ENCODE assay signal across 13 cellular contexts in the genomic region with DNA sequence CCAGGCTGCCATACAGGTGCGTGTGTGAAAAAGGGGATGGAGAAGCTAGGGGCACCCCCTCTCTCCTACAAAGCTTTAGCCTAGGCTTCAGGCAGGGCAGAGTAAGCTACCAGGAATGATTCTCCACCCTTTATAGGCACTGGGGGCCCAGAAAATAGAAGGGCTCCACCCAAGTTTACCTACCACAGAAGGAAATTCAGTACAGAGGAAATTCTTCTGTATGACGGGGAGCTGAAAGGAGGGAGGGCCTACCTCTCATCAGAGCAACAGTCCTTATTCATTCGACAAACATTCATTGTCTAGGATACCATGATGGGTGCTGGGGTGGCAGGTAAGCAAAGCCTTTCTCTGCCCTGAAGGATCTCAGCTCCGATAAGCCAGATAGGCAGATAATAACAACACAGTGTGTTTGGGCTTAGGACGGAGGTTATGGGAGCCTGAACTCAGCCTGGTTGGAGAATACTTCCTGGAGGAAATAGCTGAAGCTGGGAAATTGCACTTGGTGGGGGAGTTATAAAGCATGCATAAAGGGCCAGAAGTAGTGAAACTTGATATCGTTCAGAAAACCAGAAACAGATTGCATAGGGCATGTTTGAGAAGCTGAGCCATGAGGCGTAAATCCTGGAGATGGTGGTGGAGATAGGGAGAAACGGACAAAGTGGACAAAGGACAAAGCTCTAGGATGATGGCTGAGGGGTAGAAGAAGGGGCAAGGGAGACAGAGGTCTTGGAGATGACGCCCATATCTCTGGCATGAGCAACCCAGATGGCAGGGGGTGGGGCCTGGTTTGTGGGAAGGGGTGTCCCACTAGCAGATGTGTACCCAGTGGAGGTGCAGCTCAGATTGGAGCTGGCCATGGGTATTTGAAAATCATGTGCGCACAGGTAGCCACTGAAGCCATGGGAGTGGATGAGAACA. TPM values are rescaled to one million over a fixed set of nuclear protein-coding genes. Genes with fewer than 3 reads are reported as not detected.
DNase-seq lines count a peak whose midpoint lies in the region; ATAC-seq and TF ChIP-seq lines count a peak whose summit lies in the region.
"Had no signal": no experiment of that assay in that cellular context is flagged by ENCODE, and none has a peak within 500 bp of the region (broad histone marks: within the 10 kb centered on the region; RNA-seq: fewer than 3 reads in every experiment).

No MANE protein-coding gene starts in this region.

- H3K9me2 ChIP-seq in MM.1S (replicated peaks; ENCODE audit: insufficient read depth, low read length), result no peaks in the 10 kb centered on the region

- TF ChIP-seq CTCF in foreskin fibroblast (IDR thresholded peaks at IDR 0.05; ENCODE audit: low read depth, low read length) (no peak), spleen (IDR thresholded peaks at IDR 0.05 in 8 of 11, conservative IDR thresholded peaks at IDR 0.05 in 3 of 11) (no peak), MM.1S (IDR thresholded peaks at IDR 0.05; ENCODE audit: low read length) (no peak)

- no peak for TF ChIP-seq POLR2A in spleen (IDR thresholded peaks at IDR 0.05)

- 0 out of 2 replicates have a peak overlapping the region, but pooled peaks have one; percentile 19 for H3K27ac ChIP-seq in SK-N-MC
- H3K27ac ChIP-seq in spleen, result peak overlapping the region in 6 of 8 donors; percentile 4 to 77 (median 53)
- no peak overlapping the region for H3K27ac ChIP-seq in MM.1S (ENCODE audit: low read length)
- H3K27ac ChIP-seq: HL-60 had no signal

- DNase-seq in NCI-H2107 treated with DMSO at 0.1 percent for 48 hours (lab: John Stamatoyannopoulos, UW; ENCODE audit: unreplicated experiment) (peak; percentile 25), NCI-H2107 (lab: John Stamatoyannopoulos, UW) (no peak), SK-N-MC (ENCODE audit: low read depth, low spot score) (no peak), foreskin fibroblast (peak; percentile 74 to 87), spleen (no peak), MM.1S (no peak), KG1 (lab: John Stamatoyannopoulos, UW) (no peak)
- DNase-seq: activated naive CD4-positive, alpha-beta T cell treated with Interleukin-2 at 50 U/mL for 16 hours; occipital lobe had no signal

- H3K9me3 ChIP-seq in SK-N-MC (ENCODE audit: low read depth, low read length) (no peaks in the 10 kb centered on the region), spleen (no peaks in the 10 kb centered on the region), MM.1S (replicated peaks; ENCODE audit: insufficient read depth, low read length) (no peaks in the 10 kb centered on the region)
- H3K9me3 ChIP-seq: A549, gastroesophageal sphincter had no signal

- H3K9ac ChIP-seq in SK-N-MC (ENCODE audit: insufficient read length), result no peak overlapping the region
- no peak overlapping the region for H3K9ac ChIP-seq in MM.1S (ENCODE audit: low read length)

- H3K36me3 ChIP-seq in SK-N-MC (ENCODE audit: insufficient read depth, low read length) (no peaks in the 10 kb centered on the region), spleen (no peaks in the 10 kb centered on the region), MM.1S (replicated peaks; ENCODE audit: insufficient read depth, low read length) (no peaks in the 10 kb centered on the region)
- H3K36me3 ChIP-seq: gastroesophageal sphincter had no signal

- no peak overlapping the region for H3K4me2 ChIP-seq in MM.1S (ENCODE audit: low read depth, low read length)

- intact Hi-C loops in spleen (cut with DNase I; ENCODE audit: low total_unique reads), result no loop called here

- no peaks in the 10 kb centered on the region for H4K20me1 ChIP-seq in MM.1S (ENCODE audit: insufficient read depth, low read length)

- H3K4me3 ChIP-seq in SK-N-MC (no peak overlapping the region), foreskin fibroblast (ENCODE audit: low read depth in 1 of 2, low read length in 2 of 2) (no peak overlapping the region), spleen (no peak overlapping the region), MM.1S (ENCODE audit: low read length) (no peak overlapping the region)
- H3K4me3 ChIP-seq: A549, gastroesophageal sphincter had no signal

- H3F3A ChIP-seq in MM.1S (ENCODE audit: insufficient read depth, low read length), result no peaks in the 10 kb centered on the region

- H3K27me3 ChIP-seq in spleen (replicated peaks in 1 of 7), result peaks cover 0 to 5% (median 0%) of the 10 kb centered on the region in 7 donors
- no peaks in the 10 kb centered on the region for H3K27me3 ChIP-seq in MM.1S (replicated peaks; ENCODE audit: insufficient read depth, low read length)
- H3K27me3 ChIP-seq: gastroesophageal sphincter had no signal

- H2AFZ ChIP-seq in MM.1S (ENCODE audit: low read length), result no peak overlapping the region

- no peaks in the 10 kb centered on the region for H3K79me2 ChIP-seq in MM.1S (ENCODE audit: low read length)

- no peak for ATAC-seq in HG02678 (IDR thresholded peaks at IDR 0.05; ENCODE audit: unreplicated experiment)
- ATAC-seq: A549, gastroesophageal sphincter had no signal

- peaks cover 12 to 68% (median 42%) of the 10 kb centered on the region in 6 donors for H3K4me1 ChIP-seq in spleen
- no peaks in the 10 kb centered on the region for H3K4me1 ChIP-seq in MM.1S (ENCODE audit: low read length)

- WGBS in spleen, 5 donors, result 53 to 68% (median 67%) methylated on average over 10 of the region's 10 CpGs

RNA-seq across cellular contexts. Expression of gene P3R3URF, which starts 5.3 kb away (rescaled TPM):
- total RNA-seq in spleen, result not detected
- polyA plus RNA-seq in spleen, result not detected
- total RNA-seq: gastroesophageal sphincter, occipital lobe had no signal
- polyA plus RNA-seq: A549 had no signal

RNA-seq across cellular contexts. Expression of gene TSPAN1, which starts 6.7 kb away (rescaled TPM):
- 1 to 10 TPM in 4 of 7 donors, under 1 TPM in 1, not detected in 2; 0.85 to 3.2 (median 1.6) TPM for total RNA-seq in spleen
- 1 to 10 TPM in 2 of 3 donors, under 1 TPM in 1; 0.96 to 2.2 (median 1.4) TPM for polyA plus RNA-seq in spleen

RNA-seq across cellular contexts. Expression of gene POMGNT1, which starts 16.6 kb away (rescaled TPM):
- total RNA-seq in spleen, result 10 to 100 TPM; 29.8 to 59.5 (median 32.8) TPM
- polyA plus RNA-seq in spleen, result 10 to 100 TPM; 21.6 to 38.0 (median 31.3) TPM

RNA-seq across cellular contexts. Expression of gene LURAP1, which starts 21.5 kb away (rescaled TPM):
- 10 to 100 TPM in 1 of 7 donors, 1 to 10 TPM in 6; 3.4 to 13.4 (median 3.7) TPM for total RNA-seq in spleen
- polyA plus RNA-seq in spleen, result 1 to 10 TPM in 1 of 3 donors, under 1 TPM in 2; 0.73 to 2.0 (median 0.87) TPM
- polyA plus RNA-seq: A549 had no signal

RNA-seq across cellular contexts. Expression of gene PIK3R3, which starts 49.2 kb away (rescaled TPM):
- total RNA-seq in spleen, result 10 to 100 TPM; 22.2 to 45.9 (median 29.1) TPM
- polyA plus RNA-seq in spleen, result 1 to 10 TPM; 3.1 to 8.2 (median 7.2) TPM

Comparison
In these comparisons a context has a peak if more than half of its experiments do, and no peak if none do; other contexts are left out.
1. DNase-seq: peak in NCI-H2107 treated with DMSO at 0.1 percent for 48 hours (single experiment) and foreskin fibroblast (2 of 2); none in NCI-H2107 (single experiment), SK-N-MC (single experiment), spleen (single experiment), MM.1S (single experiment) and KG1 (single experiment).